ENCODE assay signal across 23 cellular contexts in genomic region chr3:71184252-71184651, GRCh38.
"Had no signal": no experiment of that assay in that cellular context is flagged by ENCODE, and none has a peak within 500 bp of the region (broad histone marks: within the 10 kb centered on the region; RNA-seq: fewer than 3 reads in every experiment).

No MANE protein-coding gene starts in this region.

- H3K9me3 ChIP-seq: body of pancreas, lower lobe of right lung, prostate gland, right atrium auricular region, suprapubic skin, vagina had no signal

- H3K4me3 ChIP-seq: body of pancreas, lower lobe of right lung, prostate gland, right atrium auricular region, suprapubic skin, vagina had no signal

- FAIRE-seq: islet of Langerhans had no signal

- H3K36me3 ChIP-seq: lower lobe of right lung, prostate gland, right atrium auricular region, suprapubic skin, vagina had no signal

- ATAC-seq: body of pancreas; left cardiac atrium; lower lobe of right lung; stimulated activated naive CD8-positive, alpha-beta T cell treated with anti-CD3 and anti-CD28 coated beads, Interleukin-15, Interleukin-2, amounts not matched to agents 100 U/mL and 50 U/mL, for 24 hours had no signal

- H3K4me3 Mint-ChIP-seq: activated CD4-positive, alpha-beta T cell treated with anti-CD3 and anti-CD28 coated beads, Interleukin-2, amount 10 ng/mL, durations not matched to agents 7 days and 5 days; activated naive CD8-positive, alpha-beta T cell treated with anti-CD3 and anti-CD28 coated beads, Interleukin-2, amount 10 ng/mL, durations not matched to agents 7 days and 5 days; endodermal cell; mesothelial cell of epicardium; neural crest cell had no signal

- H3K4me1 ChIP-seq: body of pancreas, lower lobe of right lung, prostate gland, right atrium auricular region, suprapubic skin had no signal

- H3K27me3 Mint-ChIP-seq: activated CD4-positive, alpha-beta T cell treated with anti-CD3 and anti-CD28 coated beads, Interleukin-2, amount 10 ng/mL, durations not matched to agents 7 days and 5 days; activated naive CD8-positive, alpha-beta T cell treated with anti-CD3 and anti-CD28 coated beads, Interleukin-2, amount 10 ng/mL, durations not matched to agents 7 days and 5 days had no signal

- H3K27ac ChIP-seq: body of pancreas, epithelial cell of prostate, lower lobe of right lung, prostate gland, right atrium auricular region, suprapubic skin, vagina had no signal

- H3K27ac Mint-ChIP-seq: activated CD4-positive, alpha-beta T cell treated with anti-CD3 and anti-CD28 coated beads, Interleukin-2, amount 10 ng/mL, durations not matched to agents 7 days and 5 days; endodermal cell; mesothelial cell of epicardium had no signal

- DNase-seq: activated CD4-positive, alpha-beta T cell treated with anti-CD3 and anti-CD28 coated beads, Interleukin-2, amount 10 ng/mL, durations not matched to agents 7 days and 5 days; activated CD8-positive, alpha-beta memory T cell treated with anti-CD3 and anti-CD28 coated beads for 24 hours; activated CD8-positive, alpha-beta memory T cell treated with anti-CD3 and anti-CD28 coated beads, Interleukin-2, amount 50 U/mL, for 48 hours; activated gamma-delta T cell; activated naive CD8-positive, alpha-beta T cell treated with anti-CD3 and anti-CD28 coated beads, Interleukin-2, amount 10 ng/mL, durations not matched to agents 7 days and 5 days; body of pancreas; endodermal cell; foreskin fibroblast; left cardiac atrium; lower lobe of right lung; stimulated activated CD4-positive, alpha-beta T cell treated with anti-CD3 and anti-CD28 coated beads, Interleukin-2, amount 100 ng/mL, for 24 hours; stimulated activated naive CD8-positive, alpha-beta T cell treated with anti-CD3 and anti-CD28 coated beads, Interleukin-15, Interleukin-2, amounts not matched to agents 100 U/mL and 50 U/mL, for 24 hours; T-helper 1 cell; T1000; trophoblast cell had no signal

- H3K9me3 Mint-ChIP-seq: endodermal cell, mesothelial cell of epicardium, neural crest cell had no signal

- H3K27me3 ChIP-seq: body of pancreas, right atrium auricular region, suprapubic skin, vagina had no signal
